In genomic region chr6:62716719-62717118, GRCh38 we compare ENCODE assay signal across 23 cellular contexts.
"Had no signal": no experiment of that assay in that cellular context is flagged by ENCODE, and none has a peak within 500 bp of the region (broad histone marks: within the 10 kb centered on the region; RNA-seq: fewer than 3 reads in every experiment).

No MANE protein-coding gene starts in this region.

- H3K27ac Mint-ChIP-seq: IgD-negative memory B cell had no signal

- H3K36me3 ChIP-seq: SJSA1 had no signal

- H3K27me3 Mint-ChIP-seq: IgD-negative memory B cell had no signal

- H3K27me3 ChIP-seq: SJSA1 had no signal

- DNase-seq: Kasumi-1, MM.1S, MV-4-11, NCI-H1048, NCI-H1105, NCI-H1436, NCI-H187, NCI-H2029, NCI-H2081 treated with DMSO at 0.1 percent for 48 hours, NCI-H345, NCI-H446 treated with DMSO at 0.1 percent for 48 hours, NCI-H510A treated with DMSO at 0.1 percent for 48 hours, NCI-H526, NCI-H774, Right ventricle myocardium superior, RPMI8226, SIG-M5 had no signal

- H3K9me3 ChIP-seq: SJSA1 had no signal

- H3K36me3 Mint-ChIP-seq: IgD-negative memory B cell had no signal

- H3K9me3 Mint-ChIP-seq: IgD-negative memory B cell had no signal

- H3K4me3 Mint-ChIP-seq: IgD-negative memory B cell had no signal

- H3K4me1 ChIP-seq: SJSA1 had no signal

- H3K4me1 Mint-ChIP-seq: IgD-negative memory B cell had no signal

- H3K27ac ChIP-seq: HL-60, KMS-11, SJSA1, SK-N-MC had no signal

- ATAC-seq: K562 had no signal

- H3K4me3 ChIP-seq: K562, SJSA1, SK-N-MC had no signal
